In genomic region chr6:109446072-109446471, GRCh38 we compare ENCODE assay signal across 24 cellular contexts. TPM values are rescaled to one million over a fixed set of nuclear protein-coding genes. Genes with fewer than 3 reads are reported as not detected.
DNase-seq lines count a peak whose midpoint lies in the region; ATAC-seq, FAIRE-seq and TF ChIP-seq lines count a peak whose summit lies in the region.
"Had no signal": no experiment of that assay in that cellular context is flagged by ENCODE, and none has a peak within 500 bp of the region (broad histone marks: within the 10 kb centered on the region; RNA-seq: fewer than 3 reads in every experiment).

No MANE protein-coding gene starts in this region.

- H3K27me3 ChIP-seq in small intestine (ENCODE audit: control insufficient read depth in 2 of 2, insufficient read depth in 2 of 2, low read length in 2 of 2) (no peaks in the 10 kb centered on the region), ovary (no peaks in the 10 kb centered on the region)
- H3K27me3 ChIP-seq: brain microvascular endothelial cell, Peyer's patch, SJCRH30, upper lobe of right lung had no signal

- FAIRE-seq in small intestine (lab: Jason Lieb, UNC) = no peak
- FAIRE-seq: colon, endometrium, keratinocyte had no signal

- CTCF ChIA-PET in RWPE1 (lab: Yijun Ruan, JAX) = interaction anchor here (0.6 to 3.1 kb wide), 4 partner anchors 8 to 258 kb away, joined by 3 to 11 read pairs (median 4); no protein-coding TSS in a partner anchor

- no peak overlapping the region for H3K27ac Mint-ChIP-seq in T-helper 2 cell treated with Interferon-gamma antibody and Interleukin-4, amounts not matched to agents 5 μg/mL and 100 μg/mL, for 36 hours
- peak overlapping the region; percentile 85 for H3K27ac Mint-ChIP-seq in dendritic cell treated with granulocyte-macrophage colony-stimulating factor and Interleukin-4, amounts not matched to agents 40 ng/mL and 50 ng/mL, for 4 days

- no peaks in the 10 kb centered on the region for H3K27me3 Mint-ChIP-seq in T-helper 2 cell treated with Interferon-gamma antibody and Interleukin-4, amounts not matched to agents 5 μg/mL and 100 μg/mL, for 36 hours (ENCODE audit: low read depth)
- no peaks in the 10 kb centered on the region for H3K27me3 Mint-ChIP-seq in dendritic cell treated with granulocyte-macrophage colony-stimulating factor and Interleukin-4, amounts not matched to agents 40 ng/mL and 50 ng/mL, for 4 days

- H3K4me3 Mint-ChIP-seq in T-helper 2 cell treated with Interferon-gamma antibody and Interleukin-4, amounts not matched to agents 5 μg/mL and 100 μg/mL, for 36 hours = no peak overlapping the region
- peak overlapping the region; percentile 22 for H3K4me3 Mint-ChIP-seq in dendritic cell treated with granulocyte-macrophage colony-stimulating factor and Interleukin-4, amounts not matched to agents 40 ng/mL and 50 ng/mL, for 4 days

- H3K9me3 ChIP-seq in small intestine (ENCODE audit: control insufficient read depth, low read depth) = no peaks in the 10 kb centered on the region
- H3K9me3 ChIP-seq in ovary = no peaks in the 10 kb centered on the region
- H3K9me3 ChIP-seq: HAP-1, Peyer's patch, SJCRH30, upper lobe of right lung had no signal

- peaks cover 0 to 8% of the 10 kb centered on the region in 2 donors for H3K4me1 ChIP-seq in small intestine (ENCODE audit: control insufficient read depth in 2 of 2, insufficient read depth in 1 of 2, low read depth in 1 of 2, low read length in 1 of 2)
- H3K4me1 ChIP-seq in ovary (ENCODE audit: insufficient read depth) = peaks cover 11% of the 10 kb centered on the region
- H3K4me1 ChIP-seq: SJCRH30 had no signal

- no peak for TF ChIP-seq EP300 in ovary (IDR thresholded peaks at IDR 0.05)

- no peak for ATAC-seq in esophagus mucosa
- ATAC-seq: upper lobe of right lung had no signal

- intact Hi-C loops in dendritic cell treated with granulocyte-macrophage colony-stimulating factor and Interleukin-4, amounts not matched to agents 40 ng/mL and 50 ng/mL, for 4 days (cut with micrococcal nuclease) = no loop called here
- intact Hi-C loops in ovary (cut with DNase I) = no loop called here

- WGBS in small intestine, 3 donors = 58 to 84% (median 76%) methylated on average over 13 to 15 of the region's 15 CpGs
- WGBS in ovary, 3 donors = 88 to 91% (median 90%) methylated on average over 15 of the region's 15 CpGs

- peaks cover 11 to 14% of the 10 kb centered on the region in 2 donors for H3K36me3 ChIP-seq in small intestine (ENCODE audit: control insufficient read depth in 2 of 2, insufficient read depth in 2 of 2, low read length in 2 of 2)
- no peaks in the 10 kb centered on the region for H3K36me3 ChIP-seq in ovary

- H3K27ac ChIP-seq in RWPE1 (peak overlapping the region; percentile 28; the same call in 1 of the 2 replicates), small intestine (ENCODE audit: low read depth in 1 of 2, low read length in 1 of 2) (no peak overlapping the region), ovary (no peak overlapping the region)
- H3K27ac ChIP-seq: brain microvascular endothelial cell, Peyer's patch, SJCRH30, upper lobe of right lung had no signal

- peaks cover 45% of the 10 kb centered on the region for H3K4me1 Mint-ChIP-seq in T-helper 2 cell treated with Interferon-gamma antibody and Interleukin-4, amounts not matched to agents 5 μg/mL and 100 μg/mL, for 36 hours (ENCODE audit: low read depth)
- H3K4me1 Mint-ChIP-seq in dendritic cell treated with granulocyte-macrophage colony-stimulating factor and Interleukin-4, amounts not matched to agents 40 ng/mL and 50 ng/mL, for 4 days (ENCODE audit: low read depth) = peaks cover 93% of the 10 kb centered on the region

- no peaks in the 10 kb centered on the region for H3K9me3 Mint-ChIP-seq in T-helper 2 cell treated with Interferon-gamma antibody and Interleukin-4, amounts not matched to agents 5 μg/mL and 100 μg/mL, for 36 hours
- H3K9me3 Mint-ChIP-seq in dendritic cell treated with granulocyte-macrophage colony-stimulating factor and Interleukin-4, amounts not matched to agents 40 ng/mL and 50 ng/mL, for 4 days = no peaks in the 10 kb centered on the region

- no peak overlapping the region for H3K4me3 ChIP-seq in small intestine (ENCODE audit: low read depth in 1 of 2, low read length in 2 of 2)
- no peak overlapping the region for H3K4me3 ChIP-seq in ovary
- H3K4me3 ChIP-seq: HAP-1, Peyer's patch, SJCRH30, upper lobe of right lung had no signal

- TF ChIP-seq POLR2A in ovary (IDR thresholded peaks at IDR 0.05) = no peak

- DNase-seq in T-helper 2 cell treated with Interferon-gamma antibody and Interleukin-4, amounts not matched to agents 5 μg/mL and 100 μg/mL, for 36 hours (ENCODE audit: low spot score) = peak; percentile 3
- DNase-seq in T-helper 2 cell (no peak), RWPE1 (ENCODE audit: low spot score) (no peak), small intestine (peak; percentile 53), glomerular visceral epithelial cell (ENCODE audit: extremely low spot score) (no peak), ovary (no peak)
- DNase-seq: 8988T; activated naive CD4-positive, alpha-beta T cell; brain microvascular endothelial cell; DMS79 treated with DMSO at 0.1 percent for 48 hours; NCI-H187; NCI-H2171 treated with DMSO at 0.1 percent for 48 hours; NCI-H524; nucleus accumbens; SJCRH30; substantia nigra; upper lobe of right lung had no signal

- H3K36me3 Mint-ChIP-seq in T-helper 2 cell treated with Interferon-gamma antibody and Interleukin-4, amounts not matched to agents 5 μg/mL and 100 μg/mL, for 36 hours (ENCODE audit: low read depth) = peaks cover 62% of the 10 kb centered on the region
- peaks cover 99% of the 10 kb centered on the region for H3K36me3 Mint-ChIP-seq in dendritic cell treated with granulocyte-macrophage colony-stimulating factor and Interleukin-4, amounts not matched to agents 40 ng/mL and 50 ng/mL, for 4 days (ENCODE audit: low read depth)

- POLR2A ChIA-PET in RWPE1 (lab: Yijun Ruan, JAX; ENCODE audit: low non-redundant PET) = no interaction called here

- TF ChIP-seq CTCF in RWPE1 (conservative IDR thresholded peaks at IDR 0.05; ENCODE audit: low read depth) = no peak
- no peak for TF ChIP-seq CTCF in ovary (IDR thresholded peaks at IDR 0.05)

RNA-seq across cellular contexts. Expression of gene SMPD2, which starts 5.5 kb away (rescaled TPM):
- polyA plus RNA-seq in small intestine (10 to 100 TPM; 14.3 to 19.5 (median 17.1) TPM), ovary (1 to 10 TPM; 8.5 to 8.9 TPM)
- total RNA-seq in ovary (10 to 100 TPM in 3 of 7 donors, 1 to 10 TPM in 4; 7.7 to 21.7 (median 9.3) TPM), esophagus mucosa (12.3 TPM)

RNA-seq across cellular contexts. Expression of gene PPIL6, which starts 5.6 kb away (rescaled TPM):
- polyA plus RNA-seq in small intestine = under 1 TPM in 2 of 3 donors, not detected in 1; 0.22 to 0.76 TPM
- 10 to 100 TPM in 6 of 7 donors, 1 to 10 TPM in 1; 9.1 to 29.8 (median 11.6) TPM for total RNA-seq in ovary
- 1 to 10 TPM; 6.3 TPM for polyA plus RNA-seq in ovary
- total RNA-seq in esophagus mucosa = 0.84 TPM

RNA-seq across cellular contexts. Expression of gene MICAL1, which starts 9.5 kb away (rescaled TPM):
- polyA plus RNA-seq in small intestine = 100 to 1,000 TPM in 2 of 3 donors, 10 to 100 TPM in 1; 48.0 to 316 (median 202) TPM
- 10 to 100 TPM; 10.3 to 24.0 (median 12.6) TPM for total RNA-seq in ovary
- 10 to 100 TPM; 14.9 to 19.1 TPM for polyA plus RNA-seq in ovary
- 7.4 TPM for total RNA-seq in esophagus mucosa

RNA-seq across cellular contexts. Expression of gene ZBTB24, which starts 36.9 kb away (rescaled TPM):
- polyA plus RNA-seq in small intestine (1 to 10 TPM; 1.8 to 3.9 (median 2.7) TPM), ovary (1 to 10 TPM; 3.5 to 5.7 TPM)
- total RNA-seq in ovary (10 to 100 TPM in 1 of 7 donors, 1 to 10 TPM in 6; 5.2 to 10.2 (median 7.0) TPM), esophagus mucosa (4.9 TPM)

Comparison
In these comparisons a context has a peak if more than half of its experiments do, and no peak if none do; other contexts are left out.
1. DNase-seq: peak in T-helper 2 cell treated with Interferon-gamma antibody and Interleukin-4, amounts not matched to agents 5 μg/mL and 100 μg/mL, for 36 hours (single experiment) and small intestine (single experiment); none in T-helper 2 cell (0 of 5), RWPE1 (single experiment), glomerular visceral epithelial cell (single experiment) and ovary (0 of 5).